1 cellular context compared by ENCODE assay signal in the genomic region with DNA sequence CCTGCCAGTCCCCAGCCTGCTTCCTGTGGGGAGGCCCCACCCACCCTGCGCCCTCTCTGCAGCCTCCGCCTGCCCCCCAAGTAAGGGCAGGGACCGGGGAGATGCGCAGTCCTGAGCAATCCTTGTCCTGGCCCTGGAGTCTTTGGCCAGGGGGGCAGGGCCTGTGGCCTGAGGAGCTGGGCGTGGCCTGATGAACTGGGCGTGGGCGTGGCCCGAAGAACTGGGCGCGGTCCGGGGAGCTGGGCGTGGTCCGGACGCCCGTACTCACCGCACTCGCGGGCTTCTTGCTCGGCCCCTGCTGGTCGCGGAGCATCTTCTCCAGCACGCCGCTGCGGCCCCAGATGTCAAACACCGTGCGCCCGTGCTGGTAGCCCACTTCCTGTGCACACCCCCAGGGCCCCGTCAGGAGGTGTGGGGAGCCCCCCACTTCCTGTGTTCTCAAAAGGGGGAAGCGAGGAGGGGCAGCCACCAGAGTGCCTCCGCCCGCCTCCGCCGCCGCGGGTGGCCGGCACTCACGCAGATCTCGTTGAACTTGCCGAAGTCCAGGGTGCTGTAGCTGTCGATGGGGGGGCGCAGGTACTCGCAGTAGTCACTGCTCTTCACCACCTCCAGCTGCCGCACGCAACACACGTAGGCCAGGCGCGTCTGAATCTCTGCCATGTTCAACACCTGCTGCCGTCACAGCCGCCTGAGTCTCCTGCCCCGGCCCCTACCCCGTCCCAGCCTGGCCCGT.
TF ChIP-seq lines count a peak whose summit lies in the region.

No MANE protein-coding gene starts in this region.

TF ChIP-seq in K562, 482 proteins besides CTCF, POLR2A, EP300 and RAD21 (continues in another document):
- TF ChIP-seq SRF (CRISPR knock-in tag; IDR thresholded peaks at IDR 0.05): peak in 1 of 2 experiments; percentile 96; a peak in 1 of 4 replicates
- TF ChIP-seq ZNF133 (CRISPR knock-in tag; IDR thresholded peaks at IDR 0.05): no peak
- peak in 1 of 2 experiments; percentile 72; a peak in 1 of 4 replicates for TF ChIP-seq RCOR1 (IDR thresholded peaks at IDR 0.05; ENCODE audit: borderline replicate concordance in 1 of 2, low read depth in 2 of 2, low read length in 2 of 2)
- no peak for TF ChIP-seq RNF2 (IDR thresholded peaks at IDR 0.05)
- TF ChIP-seq NEUROD1 (IDR thresholded peaks at IDR 0.05; ENCODE audit: borderline replicate concordance, low read depth, low read length, partially characterized antibody): no peak
- TF ChIP-seq RBFOX2 (IDR thresholded peaks at IDR 0.05; ENCODE audit: low read depth, low read length): peak; percentile 74
- TF ChIP-seq ZNF146 (CRISPR knock-in tag; IDR thresholded peaks at IDR 0.05; ENCODE audit: unreplicated experiment): no peak
- peak; percentile 51; the same call in 1 of the 2 replicates for TF ChIP-seq KDM2B (CRISPR knock-in tag; IDR thresholded peaks at IDR 0.05)
- TF ChIP-seq KLF1 (tag; IDR thresholded peaks at IDR 0.05): peak; percentile 57; the same call in 1 of the 2 replicates
- TF ChIP-seq HMGN3 (IDR thresholded peaks at IDR 0.05; ENCODE audit: borderline replicate concordance, extremely low read depth, insufficient read length, low read depth, low read length): peak; percentile 62
- TF ChIP-seq ZKSCAN3 (CRISPR knock-in tag; IDR thresholded peaks at IDR 0.05): no peak
- no peak for TF ChIP-seq PHF21A (IDR thresholded peaks at IDR 0.05; ENCODE audit: borderline replicate concordance, low read depth)
- TF ChIP-seq, protein P1, sequence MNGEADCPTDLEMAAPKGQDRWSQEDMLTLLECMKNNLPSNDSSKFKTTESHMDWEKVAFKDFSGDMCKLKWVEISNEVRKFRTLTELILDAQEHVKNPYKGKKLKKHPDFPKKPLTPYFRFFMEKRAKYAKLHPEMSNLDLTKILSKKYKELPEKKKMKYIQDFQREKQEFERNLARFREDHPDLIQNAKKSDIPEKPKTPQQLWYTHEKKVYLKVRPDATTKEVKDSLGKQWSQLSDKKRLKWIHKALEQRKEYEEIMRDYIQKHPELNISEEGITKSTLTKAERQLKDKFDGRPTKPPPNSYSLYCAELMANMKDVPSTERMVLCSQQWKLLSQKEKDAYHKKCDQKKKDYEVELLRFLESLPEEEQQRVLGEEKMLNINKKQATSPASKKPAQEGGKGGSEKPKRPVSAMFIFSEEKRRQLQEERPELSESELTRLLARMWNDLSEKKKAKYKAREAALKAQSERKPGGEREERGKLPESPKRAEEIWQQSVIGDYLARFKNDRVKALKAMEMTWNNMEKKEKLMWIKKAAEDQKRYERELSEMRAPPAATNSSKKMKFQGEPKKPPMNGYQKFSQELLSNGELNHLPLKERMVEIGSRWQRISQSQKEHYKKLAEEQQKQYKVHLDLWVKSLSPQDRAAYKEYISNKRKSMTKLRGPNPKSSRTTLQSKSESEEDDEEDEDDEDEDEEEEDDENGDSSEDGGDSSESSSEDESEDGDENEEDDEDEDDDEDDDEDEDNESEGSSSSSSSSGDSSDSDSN (IDR thresholded peaks at IDR 0.05; ENCODE audit: borderline replicate concordance in 1 of 2, low read depth in 2 of 2, low read length in 2 of 2): 0 out of 4 replicates have a peak, but pooled peaks have one; percentile 33 to 51
- TF ChIP-seq, protein P2, sequence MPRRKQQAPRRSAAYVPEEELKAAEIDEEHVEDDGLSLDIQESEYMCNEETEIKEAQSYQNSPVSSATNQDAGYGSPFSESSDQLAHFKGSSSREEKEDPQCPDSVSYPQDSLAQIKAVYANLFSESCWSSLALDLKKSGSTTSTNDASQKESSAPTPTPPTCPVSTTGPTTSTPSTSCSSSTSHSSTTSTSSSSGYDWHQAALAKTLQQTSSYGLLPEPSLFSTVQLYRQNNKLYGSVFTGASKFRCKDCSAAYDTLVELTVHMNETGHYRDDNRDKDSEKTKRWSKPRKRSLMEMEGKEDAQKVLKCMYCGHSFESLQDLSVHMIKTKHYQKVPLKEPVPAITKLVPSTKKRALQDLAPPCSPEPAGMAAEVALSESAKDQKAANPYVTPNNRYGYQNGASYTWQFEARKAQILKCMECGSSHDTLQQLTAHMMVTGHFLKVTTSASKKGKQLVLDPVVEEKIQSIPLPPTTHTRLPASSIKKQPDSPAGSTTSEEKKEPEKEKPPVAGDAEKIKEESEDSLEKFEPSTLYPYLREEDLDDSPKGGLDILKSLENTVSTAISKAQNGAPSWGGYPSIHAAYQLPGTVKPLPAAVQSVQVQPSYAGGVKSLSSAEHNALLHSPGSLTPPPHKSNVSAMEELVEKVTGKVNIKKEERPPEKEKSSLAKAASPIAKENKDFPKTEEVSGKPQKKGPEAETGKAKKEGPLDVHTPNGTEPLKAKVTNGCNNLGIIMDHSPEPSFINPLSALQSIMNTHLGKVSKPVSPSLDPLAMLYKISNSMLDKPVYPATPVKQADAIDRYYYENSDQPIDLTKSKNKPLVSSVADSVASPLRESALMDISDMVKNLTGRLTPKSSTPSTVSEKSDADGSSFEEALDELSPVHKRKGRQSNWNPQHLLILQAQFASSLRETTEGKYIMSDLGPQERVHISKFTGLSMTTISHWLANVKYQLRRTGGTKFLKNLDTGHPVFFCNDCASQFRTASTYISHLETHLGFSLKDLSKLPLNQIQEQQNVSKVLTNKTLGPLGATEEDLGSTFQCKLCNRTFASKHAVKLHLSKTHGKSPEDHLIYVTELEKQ (CRISPR knock-in tag; IDR thresholded peaks at IDR 0.05): no peak
- 0 out of 2 replicates have a peak, but pooled peaks have one; percentile 33 for TF ChIP-seq HDGF (IDR thresholded peaks at IDR 0.05)
- no peak for TF ChIP-seq MYBL2 (IDR thresholded peaks at IDR 0.05; ENCODE audit: low read depth)
- no peak for TF ChIP-seq MYBL2 (CRISPR knock-in tag; IDR thresholded peaks at IDR 0.05; ENCODE audit: borderline replicate concordance)
- TF ChIP-seq, protein P3, sequence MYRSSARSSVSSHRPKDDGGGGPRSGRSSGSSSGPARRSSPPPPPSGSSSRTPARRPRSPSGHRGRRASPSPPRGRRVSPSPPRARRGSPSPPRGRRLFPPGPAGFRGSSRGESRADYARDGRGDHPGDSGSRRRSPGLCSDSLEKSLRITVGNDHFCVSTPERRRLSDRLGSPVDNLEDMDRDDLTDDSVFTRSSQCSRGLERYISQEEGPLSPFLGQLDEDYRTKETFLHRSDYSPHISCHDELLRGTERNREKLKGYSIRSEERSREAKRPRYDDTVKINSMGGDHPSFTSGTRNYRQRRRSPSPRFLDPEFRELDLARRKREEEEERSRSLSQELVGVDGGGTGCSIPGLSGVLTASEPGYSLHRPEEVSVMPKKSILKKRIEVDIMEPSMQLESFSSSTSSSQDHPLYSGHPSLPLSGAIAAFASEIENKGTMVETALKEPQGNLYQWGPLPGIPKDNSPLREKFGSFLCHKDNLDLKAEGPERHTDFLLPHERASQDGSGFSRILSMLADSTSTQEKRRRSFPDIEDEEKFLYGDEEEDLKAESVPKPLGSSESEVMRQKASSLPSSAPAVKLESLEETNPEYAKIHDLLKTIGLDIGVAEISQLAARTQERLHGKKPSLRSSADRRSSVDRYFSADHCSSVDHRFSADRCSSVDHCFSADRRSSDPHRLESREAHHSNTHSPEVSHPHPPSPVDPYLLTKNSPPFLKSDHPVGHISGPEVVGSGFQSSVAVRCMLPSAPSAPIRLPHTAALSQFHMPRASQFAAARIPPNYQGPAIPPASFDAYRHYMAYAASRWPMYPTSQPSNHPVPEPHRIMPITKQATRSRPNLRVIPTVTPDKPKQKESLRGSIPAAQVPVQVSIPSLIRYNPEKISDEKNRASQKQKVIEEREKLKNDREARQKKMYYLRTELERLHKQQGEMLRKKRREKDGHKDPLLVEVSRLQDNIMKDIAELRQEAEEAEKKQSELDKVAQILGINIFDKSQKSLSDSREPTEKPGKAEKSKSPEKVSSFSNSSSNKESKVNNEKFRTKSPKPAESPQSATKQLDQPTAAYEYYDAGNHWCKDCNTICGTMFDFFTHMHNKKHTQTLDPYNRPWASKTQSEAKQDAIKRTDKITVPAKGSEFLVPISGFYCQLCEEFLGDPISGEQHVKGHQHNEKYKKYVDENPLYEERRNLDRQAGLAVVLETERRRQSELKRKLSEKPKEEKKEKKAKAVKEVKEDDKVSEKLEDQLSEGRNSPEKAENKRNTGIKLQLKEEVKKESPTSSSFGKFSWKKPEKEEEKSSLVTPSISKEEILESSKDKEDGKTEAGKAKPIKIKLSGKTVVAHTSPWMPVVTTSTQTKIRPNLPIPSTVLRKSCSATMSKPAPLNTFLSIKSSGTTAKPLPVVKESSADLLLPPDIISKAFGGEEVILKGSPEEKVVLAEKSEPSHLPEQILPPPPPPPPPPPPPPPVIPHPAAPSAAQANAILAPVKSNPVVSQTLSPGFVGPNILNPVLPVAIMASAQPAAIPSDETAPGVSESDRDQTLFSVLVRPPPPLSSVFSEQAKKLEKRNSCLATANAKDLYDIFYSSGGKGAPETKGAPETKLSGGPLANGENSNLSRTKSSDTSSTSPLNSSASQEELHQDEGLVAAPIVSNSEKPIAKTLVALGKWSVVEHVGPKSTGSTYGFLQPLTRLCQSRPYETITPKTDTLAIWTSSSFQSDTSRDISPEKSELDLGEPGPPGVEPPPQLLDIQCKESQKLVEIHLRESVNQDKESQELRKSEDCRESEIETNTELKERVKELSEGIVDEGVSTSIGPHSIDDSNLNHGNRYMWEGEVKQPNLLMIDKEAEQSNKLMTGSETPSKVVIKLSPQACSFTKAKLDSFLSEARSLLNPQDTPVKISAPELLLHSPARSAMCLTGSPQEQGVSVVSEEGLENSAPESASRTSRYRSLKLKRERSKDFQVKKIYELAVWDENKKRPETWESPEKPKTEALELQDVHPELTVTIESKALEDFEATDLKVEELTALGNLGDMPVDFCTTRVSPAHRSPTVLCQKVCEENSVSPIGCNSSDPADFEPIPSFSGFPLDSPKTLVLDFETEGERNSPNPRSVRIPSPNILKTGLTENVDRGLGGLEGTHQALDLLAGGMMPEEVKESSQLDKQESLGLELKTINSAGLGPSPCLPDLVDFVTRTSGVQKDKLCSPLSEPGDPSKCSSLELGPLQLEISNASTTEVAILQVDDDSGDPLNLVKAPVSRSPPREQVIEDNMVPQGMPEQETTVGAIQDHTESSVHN (IDR thresholded peaks at IDR 0.05; ENCODE audit: borderline replicate concordance in 1 of 2, low read depth in 1 of 2): no peak
- TF ChIP-seq NRF1 (conservative IDR thresholded peaks at IDR 0.05 in 1 of 2, IDR thresholded peaks at IDR 0.05 in 1 of 2): peak; percentile 78 to 80
- TF ChIP-seq, protein P4, sequence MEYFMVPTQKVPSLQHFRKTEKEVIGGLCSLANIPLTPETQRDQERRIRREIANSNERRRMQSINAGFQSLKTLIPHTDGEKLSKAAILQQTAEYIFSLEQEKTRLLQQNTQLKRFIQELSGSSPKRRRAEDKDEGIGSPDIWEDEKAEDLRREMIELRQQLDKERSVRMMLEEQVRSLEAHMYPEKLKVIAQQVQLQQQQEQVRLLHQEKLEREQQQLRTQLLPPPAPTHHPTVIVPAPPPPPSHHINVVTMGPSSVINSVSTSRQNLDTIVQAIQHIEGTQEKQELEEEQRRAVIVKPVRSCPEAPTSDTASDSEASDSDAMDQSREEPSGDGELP (CRISPR knock-in tag; IDR thresholded peaks at IDR 0.05; ENCODE audit: borderline replicate concordance): peak; percentile 73
- TF ChIP-seq CREM (IDR thresholded peaks at IDR 0.05; ENCODE audit: low read depth): peak; percentile 13; the same call in 1 of the 2 replicates
- TF ChIP-seq, protein P5, sequence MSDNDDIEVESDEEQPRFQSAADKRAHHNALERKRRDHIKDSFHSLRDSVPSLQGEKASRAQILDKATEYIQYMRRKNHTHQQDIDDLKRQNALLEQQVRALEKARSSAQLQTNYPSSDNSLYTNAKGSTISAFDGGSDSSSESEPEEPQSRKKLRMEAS (CRISPR knock-in tag; IDR thresholded peaks at IDR 0.05): peak; percentile 68
- 0 out of 2 replicates have a peak, but pooled peaks have one; percentile 20 for TF ChIP-seq SOX6 (IDR thresholded peaks at IDR 0.05)
- peak; percentile 65 for TF ChIP-seq L3MBTL2 (IDR thresholded peaks at IDR 0.05)
- TF ChIP-seq, protein P6, sequence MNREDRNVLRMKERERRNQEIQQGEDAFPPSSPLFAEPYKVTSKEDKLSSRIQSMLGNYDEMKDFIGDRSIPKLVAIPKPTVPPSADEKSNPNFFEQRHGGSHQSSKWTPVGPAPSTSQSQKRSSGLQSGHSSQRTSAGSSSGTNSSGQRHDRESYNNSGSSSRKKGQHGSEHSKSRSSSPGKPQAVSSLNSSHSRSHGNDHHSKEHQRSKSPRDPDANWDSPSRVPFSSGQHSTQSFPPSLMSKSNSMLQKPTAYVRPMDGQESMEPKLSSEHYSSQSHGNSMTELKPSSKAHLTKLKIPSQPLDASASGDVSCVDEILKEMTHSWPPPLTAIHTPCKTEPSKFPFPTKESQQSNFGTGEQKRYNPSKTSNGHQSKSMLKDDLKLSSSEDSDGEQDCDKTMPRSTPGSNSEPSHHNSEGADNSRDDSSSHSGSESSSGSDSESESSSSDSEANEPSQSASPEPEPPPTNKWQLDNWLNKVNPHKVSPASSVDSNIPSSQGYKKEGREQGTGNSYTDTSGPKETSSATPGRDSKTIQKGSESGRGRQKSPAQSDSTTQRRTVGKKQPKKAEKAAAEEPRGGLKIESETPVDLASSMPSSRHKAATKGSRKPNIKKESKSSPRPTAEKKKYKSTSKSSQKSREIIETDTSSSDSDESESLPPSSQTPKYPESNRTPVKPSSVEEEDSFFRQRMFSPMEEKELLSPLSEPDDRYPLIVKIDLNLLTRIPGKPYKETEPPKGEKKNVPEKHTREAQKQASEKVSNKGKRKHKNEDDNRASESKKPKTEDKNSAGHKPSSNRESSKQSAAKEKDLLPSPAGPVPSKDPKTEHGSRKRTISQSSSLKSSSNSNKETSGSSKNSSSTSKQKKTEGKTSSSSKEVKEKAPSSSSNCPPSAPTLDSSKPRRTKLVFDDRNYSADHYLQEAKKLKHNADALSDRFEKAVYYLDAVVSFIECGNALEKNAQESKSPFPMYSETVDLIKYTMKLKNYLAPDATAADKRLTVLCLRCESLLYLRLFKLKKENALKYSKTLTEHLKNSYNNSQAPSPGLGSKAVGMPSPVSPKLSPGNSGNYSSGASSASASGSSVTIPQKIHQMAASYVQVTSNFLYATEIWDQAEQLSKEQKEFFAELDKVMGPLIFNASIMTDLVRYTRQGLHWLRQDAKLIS (CRISPR knock-in tag; IDR thresholded peaks at IDR 0.05): no peak
- TF ChIP-seq SP1 (CRISPR knock-in tag; IDR thresholded peaks at IDR 0.05): peak; percentile 93
- TF ChIP-seq, protein P7, sequence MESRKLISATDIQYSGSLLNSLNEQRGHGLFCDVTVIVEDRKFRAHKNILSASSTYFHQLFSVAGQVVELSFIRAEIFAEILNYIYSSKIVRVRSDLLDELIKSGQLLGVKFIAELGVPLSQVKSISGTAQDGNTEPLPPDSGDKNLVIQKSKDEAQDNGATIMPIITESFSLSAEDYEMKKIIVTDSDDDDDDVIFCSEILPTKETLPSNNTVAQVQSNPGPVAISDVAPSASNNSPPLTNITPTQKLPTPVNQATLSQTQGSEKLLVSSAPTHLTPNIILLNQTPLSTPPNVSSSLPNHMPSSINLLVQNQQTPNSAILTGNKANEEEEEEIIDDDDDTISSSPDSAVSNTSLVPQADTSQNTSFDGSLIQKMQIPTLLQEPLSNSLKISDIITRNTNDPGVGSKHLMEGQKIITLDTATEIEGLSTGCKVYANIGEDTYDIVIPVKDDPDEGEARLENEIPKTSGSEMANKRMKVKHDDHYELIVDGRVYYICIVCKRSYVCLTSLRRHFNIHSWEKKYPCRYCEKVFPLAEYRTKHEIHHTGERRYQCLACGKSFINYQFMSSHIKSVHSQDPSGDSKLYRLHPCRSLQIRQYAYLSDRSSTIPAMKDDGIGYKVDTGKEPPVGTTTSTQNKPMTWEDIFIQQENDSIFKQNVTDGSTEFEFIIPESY (CRISPR knock-in tag; IDR thresholded peaks at IDR 0.05): peak; percentile 72
- TF ChIP-seq TBP (optimal IDR thresholded peaks at IDR 0.05; ENCODE audit: low read depth, low read length): peak; percentile 34
- TF ChIP-seq KLF13 (tag; IDR thresholded peaks at IDR 0.05; ENCODE audit: borderline replicate concordance, low read depth): peak; percentile 66; the same call in 1 of the 2 replicates
